23 cellular contexts compared by ENCODE assay signal in genomic region chr4:183434264-183435045, GRCh38. TPM values are rescaled to one million over a fixed set of nuclear protein-coding genes. Genes with fewer than 3 reads are reported as not detected.
A peak's percentile ranks its signal among the peaks of the same experiment; 100 is the strongest.
DNase-seq lines count a peak whose midpoint lies in the region; ATAC-seq, FAIRE-seq and TF ChIP-seq lines count a peak whose summit lies in the region.
"Had no signal": no experiment of that assay in that cellular context is flagged by ENCODE, and none has a peak within 500 bp of the region (broad histone marks: within the 10 kb centered on the region; RNA-seq: fewer than 3 reads in every experiment).

No MANE protein-coding gene starts in this region.

- no peak for ATAC-seq in gastrocnemius medialis
- ATAC-seq: effector memory CD8-positive, alpha-beta T cell; pancreas; right lobe of liver; SK-N-SH treated with all-trans-retinoic acid at 6 μM for 48 hours had no signal

- H3K4me1 Mint-ChIP-seq in activated naive CD4-positive, alpha-beta T cell treated with anti-CD3 and anti-CD28 coated beads, Interleukin-2, amount 50 U/mL, for 24 hours = peaks cover 41% of the 10 kb centered on the region
- peaks cover 36% of the 10 kb centered on the region for H3K4me1 Mint-ChIP-seq in activated naive CD4-positive, alpha-beta T cell treated with anti-CD3 and anti-CD28 coated beads, Interleukin-2, amount 10 ng/mL, durations not matched to agents 7 days and 5 days
- H3K4me1 Mint-ChIP-seq in stimulated activated naive CD8-positive, alpha-beta T cell treated with anti-CD3 and anti-CD28 coated beads, Interleukin-15, Interleukin-2, amounts not matched to agents 100 ng/mL and 50 ng/mL, for 24 hours (ENCODE audit: low read depth) = peaks cover 28% of the 10 kb centered on the region
- H3K4me1 Mint-ChIP-seq: naive B cell had no signal

- H3K36me3 ChIP-seq in OCI-LY7 (ENCODE audit: insufficient read depth, low read length) (no peaks in the 10 kb centered on the region), gastrocnemius medialis (no peaks in the 10 kb centered on the region)
- H3K36me3 ChIP-seq: brain microvascular endothelial cell, pancreas, right lobe of liver, WERI-Rb-1 had no signal

- intact Hi-C loops in OCI-LY7 (cut with micrococcal nuclease; ENCODE audit: unreplicated experiment) = no loop called here
- intact Hi-C loops in gastrocnemius medialis (cut with DNase I; ENCODE audit: low total_unique reads) = no loop called here

- no peak overlapping the region for H3K4me3 ChIP-seq in OCI-LY7 (ENCODE audit: low read depth, low read length, poor library complexity, severe bottlenecking)
- no peak overlapping the region for H3K4me3 ChIP-seq in gastrocnemius medialis
- H3K4me3 ChIP-seq: pancreas, right lobe of liver, testis had no signal

- no peak for DNase-seq in activated naive CD4-positive, alpha-beta T cell treated with anti-CD3 and anti-CD28 coated beads, Interleukin-2, amount 10 ng/mL, durations not matched to agents 7 days and 5 days
- no peak for DNase-seq in OCI-LY7 (ENCODE audit: low spot score)
- DNase-seq in islet precursor cell = peak; percentile 46
- no peak for DNase-seq in gastrocnemius medialis
- no peak for DNase-seq in HuH-7.5 (ENCODE audit: low spot score)
- DNase-seq in RCC 7860 (ENCODE audit: low spot score) = no peak
- DNase-seq: activated effector memory CD4-positive, alpha-beta T cell treated with anti-CD3 and anti-CD28 coated beads, Interleukin-2, amount 50 U/mL, for 16 hours; brain microvascular endothelial cell; DMS153; effector memory CD8-positive, alpha-beta T cell; GDM1; glutamatergic neuron; naive B cell; NCI-H187; right lobe of liver; RPMI8226; WERI-Rb-1 had no signal

- peaks cover 7% of the 10 kb centered on the region for H3K4me1 ChIP-seq in OCI-LY7 (ENCODE audit: insufficient read depth, low read length, poor library complexity, severe bottlenecking)
- no peaks in the 10 kb centered on the region for H3K4me1 ChIP-seq in gastrocnemius medialis
- H3K4me1 ChIP-seq: testis had no signal

- no peaks in the 10 kb centered on the region for H3K9me2 ChIP-seq in OCI-LY7 (ENCODE audit: insufficient read depth, low read length)

- no peaks in the 10 kb centered on the region for H3K79me2 ChIP-seq in OCI-LY7 (ENCODE audit: insufficient read depth, low read depth, low read length)

- H3K9me3 Mint-ChIP-seq in activated naive CD4-positive, alpha-beta T cell treated with anti-CD3 and anti-CD28 coated beads, Interleukin-2, amount 50 U/mL, for 24 hours = no peaks in the 10 kb centered on the region
- no peaks in the 10 kb centered on the region for H3K9me3 Mint-ChIP-seq in activated naive CD4-positive, alpha-beta T cell treated with anti-CD3 and anti-CD28 coated beads, Interleukin-2, amount 10 ng/mL, durations not matched to agents 7 days and 5 days
- no peaks in the 10 kb centered on the region for H3K9me3 Mint-ChIP-seq in stimulated activated naive CD8-positive, alpha-beta T cell treated with anti-CD3 and anti-CD28 coated beads, Interleukin-15, Interleukin-2, amounts not matched to agents 100 ng/mL and 50 ng/mL, for 24 hours
- H3K9me3 Mint-ChIP-seq: effector memory CD8-positive, alpha-beta T cell; naive B cell had no signal

- no peaks in the 10 kb centered on the region for H3K27me3 Mint-ChIP-seq in activated naive CD4-positive, alpha-beta T cell treated with anti-CD3 and anti-CD28 coated beads, Interleukin-2, amount 50 U/mL, for 24 hours
- peaks cover 9% of the 10 kb centered on the region for H3K27me3 Mint-ChIP-seq in activated naive CD4-positive, alpha-beta T cell treated with anti-CD3 and anti-CD28 coated beads, Interleukin-2, amount 10 ng/mL, durations not matched to agents 7 days and 5 days
- no peaks in the 10 kb centered on the region for H3K27me3 Mint-ChIP-seq in stimulated activated naive CD8-positive, alpha-beta T cell treated with anti-CD3 and anti-CD28 coated beads, Interleukin-15, Interleukin-2, amounts not matched to agents 100 ng/mL and 50 ng/mL, for 24 hours

- CTCF ChIA-PET in activated naive CD4-positive, alpha-beta T cell treated with anti-CD3 and anti-CD28 coated beads, Interleukin-2, amount 10 ng/mL, durations not matched to agents 7 days and 5 days (lab: Charles Lee) = no interaction called here
- CTCF ChIA-PET in OCI-LY7 (lab: Charles Lee; ENCODE audit: unreplicated experiment) = no interaction called here

- no peak for TF ChIP-seq POLR2A in gastrocnemius medialis (IDR thresholded peaks at IDR 0.05)

- H3K9me3 ChIP-seq in OCI-LY7 (ENCODE audit: low read length) = no peaks in the 10 kb centered on the region
- no peaks in the 10 kb centered on the region for H3K9me3 ChIP-seq in gastrocnemius medialis
- H3K9me3 ChIP-seq: pancreas, right lobe of liver, testis had no signal

- POLR2A ChIA-PET in OCI-LY7 (lab: Charles Lee) = interaction anchor here (1.0 to 1.4 kb wide), 2 partner anchors 9 to 12 kb away, joined by 3 to 5 read pairs; no protein-coding TSS in a partner anchor

- no peak overlapping the region for H3K4me2 ChIP-seq in OCI-LY7 (ENCODE audit: low read length)

- H2AFZ ChIP-seq in OCI-LY7 (ENCODE audit: low read length) = peak overlapping the region; percentile 28; the same call in 1 of the 2 replicates

- H3K4me3 Mint-ChIP-seq in activated naive CD4-positive, alpha-beta T cell treated with anti-CD3 and anti-CD28 coated beads, Interleukin-2, amount 50 U/mL, for 24 hours = no peak overlapping the region
- H3K4me3 Mint-ChIP-seq in activated naive CD4-positive, alpha-beta T cell treated with anti-CD3 and anti-CD28 coated beads, Interleukin-2, amount 10 ng/mL, durations not matched to agents 7 days and 5 days = no peak overlapping the region
- H3K4me3 Mint-ChIP-seq in stimulated activated naive CD8-positive, alpha-beta T cell treated with anti-CD3 and anti-CD28 coated beads, Interleukin-15, Interleukin-2, amounts not matched to agents 100 ng/mL and 50 ng/mL, for 24 hours = no peak overlapping the region
- H3K4me3 Mint-ChIP-seq: CD14-positive monocyte; effector memory CD8-positive, alpha-beta T cell; naive B cell had no signal

- no peaks in the 10 kb centered on the region for H3K36me3 Mint-ChIP-seq in activated naive CD4-positive, alpha-beta T cell treated with anti-CD3 and anti-CD28 coated beads, Interleukin-2, amount 50 U/mL, for 24 hours
- H3K36me3 Mint-ChIP-seq in activated naive CD4-positive, alpha-beta T cell treated with anti-CD3 and anti-CD28 coated beads, Interleukin-2, amount 10 ng/mL, durations not matched to agents 7 days and 5 days = no peaks in the 10 kb centered on the region
- no peaks in the 10 kb centered on the region for H3K36me3 Mint-ChIP-seq in stimulated activated naive CD8-positive, alpha-beta T cell treated with anti-CD3 and anti-CD28 coated beads, Interleukin-15, Interleukin-2, amounts not matched to agents 100 ng/mL and 50 ng/mL, for 24 hours (ENCODE audit: low read depth)
- H3K36me3 Mint-ChIP-seq: CD14-positive monocyte, naive B cell had no signal

- H3K27me3 ChIP-seq in gastrocnemius medialis = no peaks in the 10 kb centered on the region
- H3K27me3 ChIP-seq: brain microvascular endothelial cell, pancreas, right lobe of liver, testis had no signal

- no peaks in the 10 kb centered on the region for H4K20me1 ChIP-seq in OCI-LY7 (ENCODE audit: insufficient read depth, low read length)

- FAIRE-seq in RCC 7860 (lab: Jason Lieb, UNC) = no peak
- FAIRE-seq: pancreas had no signal

- H3K27ac ChIP-seq in OCI-LY7 (ENCODE audit: low read depth, low read length, poor library complexity, severe bottlenecking) (no peak overlapping the region), gastrocnemius medialis (no peak overlapping the region)
- H3K27ac ChIP-seq: brain microvascular endothelial cell, pancreas, right lobe of liver, testis, WERI-Rb-1 had no signal

- in situ Hi-C loops in gastrocnemius medialis (cut with MboI; ENCODE audit: low sequenced_read_pairs in 4 of 4) = no loop called here

- H3K27ac Mint-ChIP-seq in activated naive CD4-positive, alpha-beta T cell treated with anti-CD3 and anti-CD28 coated beads, Interleukin-2, amount 50 U/mL, for 24 hours = peak overlapping the region; percentile 51
- no peak overlapping the region for H3K27ac Mint-ChIP-seq in activated naive CD4-positive, alpha-beta T cell treated with anti-CD3 and anti-CD28 coated beads, Interleukin-2, amount 10 ng/mL, durations not matched to agents 7 days and 5 days
- peak overlapping the region; percentile 26 for H3K27ac Mint-ChIP-seq in stimulated activated naive CD8-positive, alpha-beta T cell treated with anti-CD3 and anti-CD28 coated beads, Interleukin-15, Interleukin-2, amounts not matched to agents 100 ng/mL and 50 ng/mL, for 24 hours
- H3K27ac Mint-ChIP-seq: CD14-positive monocyte; effector memory CD8-positive, alpha-beta T cell had no signal

- BruUV-seq in OCI-LY7 (replicated peaks; lab: Mats Ljungman, UMichigan) = no TSS peak

- TF ChIP-seq CTCF in OCI-LY7 (conservative IDR thresholded peaks at IDR 0.05; ENCODE audit: low read length) = no peak
- TF ChIP-seq CTCF in gastrocnemius medialis (IDR thresholded peaks at IDR 0.05 in 4 of 5, conservative IDR thresholded peaks at IDR 0.05 in 1 of 5) = no peak

RNA-seq across cellular contexts. Expression of gene CDKN2AIP, which starts 10.0 kb away (rescaled TPM):
- 32.3 and 36.3 TPM in 2 replicates for total RNA-seq in OCI-LY7 (2014; rRNA removed; shearing (Covaris generic))
- total RNA-seq in OCI-LY7 (2022) (31.2 and 33.9 TPM in 2 replicates), gastrocnemius medialis (10 to 100 TPM in 3 of 4 donors, 1 to 10 TPM in 1; 9.2 to 17.3 (median 12.2) TPM)
